Comparison of ENCODE assay signal across 28 cellular contexts in the genomic region with DNA sequence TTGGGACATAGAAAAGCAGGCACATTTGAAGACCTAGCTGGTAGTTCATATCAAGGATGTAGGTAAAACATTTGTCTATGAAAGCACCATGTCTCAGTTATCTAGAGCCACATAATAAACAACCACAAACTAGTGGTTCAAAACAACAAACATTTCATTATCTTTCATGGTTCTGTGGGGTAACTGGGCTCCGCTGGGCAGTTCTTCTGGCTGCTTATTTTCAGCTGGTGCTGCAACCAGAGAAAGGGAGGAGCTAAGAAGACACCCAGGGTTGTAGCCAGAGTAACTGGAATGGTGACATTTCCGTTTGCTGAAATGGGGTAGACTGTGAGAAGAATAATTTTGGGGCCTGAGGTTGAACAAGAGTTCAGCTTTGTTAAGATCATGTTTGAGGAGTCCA.
"Had no signal": no experiment of that assay in that cellular context is flagged by ENCODE, and none has a peak within 500 bp of the region (broad histone marks: within the 10 kb centered on the region; RNA-seq: fewer than 3 reads in every experiment).

No MANE protein-coding gene starts in this region.

- H3K27me3 ChIP-seq: colonic mucosa, esophagus muscularis mucosa, esophagus squamous epithelium, gastrocnemius medialis, gastroesophageal sphincter had no signal

- H3K36me3 ChIP-seq: colonic mucosa, esophagus muscularis mucosa, esophagus squamous epithelium, gastrocnemius medialis, gastroesophageal sphincter, heart left ventricle, heart right ventricle had no signal

- H3K4me3 Mint-ChIP-seq: dendritic cell treated with granulocyte-macrophage colony-stimulating factor and Interleukin-4, amounts not matched to agents 40 ng/mL and 50 ng/mL, for 4 days; effector memory CD8-positive, alpha-beta T cell; endodermal cell had no signal

- H3K9me3 Mint-ChIP-seq: dendritic cell treated with granulocyte-macrophage colony-stimulating factor and Interleukin-4, amounts not matched to agents 40 ng/mL and 50 ng/mL, for 4 days; effector memory CD8-positive, alpha-beta T cell; endodermal cell had no signal

- H3K27ac ChIP-seq: colonic mucosa, coronary artery, dorsolateral prefrontal cortex, epithelial cell of prostate, esophagus squamous epithelium, gastrocnemius medialis, heart left ventricle, heart right ventricle had no signal

- DNase-seq: colonic mucosa; cortex of kidney; dermis blood vessel endothelial cell; dorsolateral prefrontal cortex; effector CD4-positive, alpha-beta T cell; effector CD8-positive, alpha-beta T cell; effector memory CD4-positive, alpha-beta T cell; effector memory CD8-positive, alpha-beta T cell; endodermal cell; erythroblast; esophagus squamous epithelium; foreskin fibroblast; foreskin melanocyte; gastrocnemius medialis; glutamatergic neuron; head of caudate nucleus; heart left ventricle; heart right ventricle had no signal

- H3K4me3 ChIP-seq: colonic mucosa, coronary artery, dorsolateral prefrontal cortex, esophagus muscularis mucosa, esophagus squamous epithelium, gastrocnemius medialis, gastroesophageal sphincter, heart left ventricle, heart right ventricle had no signal

- FAIRE-seq: colon, endometrium, endothelial cell of umbilical vein, frontal cortex had no signal

- H3K9me3 ChIP-seq: colonic mucosa, esophagus muscularis mucosa, esophagus squamous epithelium, gastrocnemius medialis, gastroesophageal sphincter, heart left ventricle, heart right ventricle had no signal

- H3K4me1 ChIP-seq: colonic mucosa, gastrocnemius medialis, heart left ventricle, heart right ventricle had no signal

- ATAC-seq: effector memory CD8-positive, alpha-beta T cell; esophagus mucosa; gastrocnemius medialis; gastroesophageal sphincter; heart left ventricle; heart right ventricle had no signal

- H3K27ac Mint-ChIP-seq: dendritic cell treated with granulocyte-macrophage colony-stimulating factor and Interleukin-4, amounts not matched to agents 40 ng/mL and 50 ng/mL, for 4 days; effector memory CD8-positive, alpha-beta T cell; endodermal cell had no signal
